In genomic region chr10:97498841-97499560, GRCh38 we compare ENCODE assay signal across 8 cellular contexts.
DNase-seq lines count a peak whose midpoint lies in the region; ATAC-seq and TF ChIP-seq lines count a peak whose summit lies in the region.

A gene with protein sequence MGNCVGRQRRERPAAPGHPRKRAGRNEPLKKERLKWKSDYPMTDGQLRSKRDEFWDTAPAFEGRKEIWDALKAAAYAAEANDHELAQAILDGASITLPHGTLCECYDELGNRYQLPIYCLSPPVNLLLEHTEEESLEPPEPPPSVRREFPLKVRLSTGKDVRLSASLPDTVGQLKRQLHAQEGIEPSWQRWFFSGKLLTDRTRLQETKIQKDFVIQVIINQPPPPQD (plus strand): TSS chr10:97498924. CDS start chr10:97499204, 280 bp downstream.

- H3K27ac ChIP-seq in rectal smooth muscle tissue (ENCODE audit: low read depth, low read length) = peak within 1 kb of the TSS; percentile 93

- in situ Hi-C loops in astrocyte of the cerebellum (cut with HindIII; ENCODE audit: low sequenced_read_pairs) = no loop called here

- ATAC-seq in HG02943 (IDR thresholded peaks at IDR 0.05; ENCODE audit: low read depth, unreplicated experiment) (peak; percentile 6), SK-N-SH treated with all-trans-retinoic acid at 6 μM for 48 hours (peak; percentile 89)

- peaks cover 4% of the 10 kb centered on the region for H3K27me3 ChIP-seq in rectal smooth muscle tissue (ENCODE audit: control insufficient read depth, insufficient read depth, low read length)

- TF ChIP-seq CTCF in astrocyte of the cerebellum (IDR thresholded peaks at IDR 0.05; ENCODE audit: low read depth, low read length, missing control alignments) = no peak

- H3K36me3 ChIP-seq in rectal smooth muscle tissue (ENCODE audit: control insufficient read depth, insufficient read depth, low read length) = no peaks in the 10 kb centered on the region

- H3K9ac ChIP-seq in rectal smooth muscle tissue (ENCODE audit: low read length) = peak within 1 kb of the TSS; percentile 80

- DNase-seq in ELF-1 (ENCODE audit: low read depth, low spot score) (peak; percentile 54), astrocyte of the cerebellum (ENCODE audit: low read depth) (no peak), hepatic stellate cell (ENCODE audit: low spot score) (peak; percentile 66), DMS114 treated with DMSO at 0.1 percent for 48 hours (lab: John Stamatoyannopoulos, UW; ENCODE audit: unreplicated experiment) (no peak), OCI-M2 (lab: John Stamatoyannopoulos, UW; ENCODE audit: unreplicated experiment) (no peak)

- H3K4me3 ChIP-seq in astrocyte of the cerebellum (ENCODE audit: low read depth, low read length) (peak within 1 kb of the TSS; percentile 81), rectal smooth muscle tissue (ENCODE audit: low read length) (peak within 1 kb of the TSS; percentile 100)

- peaks cover 15% of the 10 kb centered on the region for H3K4me1 ChIP-seq in rectal smooth muscle tissue (ENCODE audit: control insufficient read depth, insufficient read depth, low read length)

TF ChIP-seq in SK-N-SH treated with all-trans-retinoic acid at 6 μM for 48 hours, 23 proteins besides CTCF, POLR2A, EP300 and RAD21:
- TF ChIP-seq TSHZ2 (CRISPR knock-in tag; IDR thresholded peaks at IDR 0.05) (no peak), PATZ1 (CRISPR knock-in tag; IDR thresholded peaks at IDR 0.05; ENCODE audit: borderline replicate concordance) (peak; percentile 49; the same call in 1 of the 2 replicates), ZFP3 (CRISPR knock-in tag; IDR thresholded peaks at IDR 0.05) (no peak)
- TF ChIP-seq, protein P1, sequence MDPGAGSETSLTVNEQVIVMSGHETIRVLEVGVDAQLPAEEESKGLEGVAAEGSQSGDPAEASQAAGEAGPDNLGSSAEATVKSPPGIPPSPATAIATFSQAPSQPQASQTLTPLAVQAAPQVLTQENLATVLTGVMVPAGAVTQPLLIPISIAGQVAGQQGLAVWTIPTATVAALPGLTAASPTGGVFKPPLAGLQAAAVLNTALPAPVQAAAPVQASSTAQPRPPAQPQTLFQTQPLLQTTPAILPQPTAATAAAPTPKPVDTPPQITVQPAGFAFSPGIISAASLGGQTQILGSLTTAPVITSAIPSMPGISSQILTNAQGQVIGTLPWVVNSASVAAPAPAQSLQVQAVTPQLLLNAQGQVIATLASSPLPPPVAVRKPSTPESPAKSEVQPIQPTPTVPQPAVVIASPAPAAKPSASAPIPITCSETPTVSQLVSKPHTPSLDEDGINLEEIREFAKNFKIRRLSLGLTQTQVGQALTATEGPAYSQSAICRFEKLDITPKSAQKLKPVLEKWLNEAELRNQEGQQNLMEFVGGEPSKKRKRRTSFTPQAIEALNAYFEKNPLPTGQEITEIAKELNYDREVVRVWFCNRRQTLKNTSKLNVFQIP (CRISPR knock-in tag; IDR thresholded peaks at IDR 0.05; ENCODE audit: borderline replicate concordance, low read depth) = no peak

Comparison
In these comparisons a context has a peak if more than half of its experiments do, and no peak if none do; other contexts are left out.
1. DNase-seq: peak in ELF-1 (single experiment) and hepatic stellate cell (single experiment); none in astrocyte of the cerebellum (single experiment), DMS114 treated with DMSO at 0.1 percent for 48 hours (single experiment) and OCI-M2 (single experiment).